1 cellular context compared by ENCODE assay signal in the genomic region with DNA sequence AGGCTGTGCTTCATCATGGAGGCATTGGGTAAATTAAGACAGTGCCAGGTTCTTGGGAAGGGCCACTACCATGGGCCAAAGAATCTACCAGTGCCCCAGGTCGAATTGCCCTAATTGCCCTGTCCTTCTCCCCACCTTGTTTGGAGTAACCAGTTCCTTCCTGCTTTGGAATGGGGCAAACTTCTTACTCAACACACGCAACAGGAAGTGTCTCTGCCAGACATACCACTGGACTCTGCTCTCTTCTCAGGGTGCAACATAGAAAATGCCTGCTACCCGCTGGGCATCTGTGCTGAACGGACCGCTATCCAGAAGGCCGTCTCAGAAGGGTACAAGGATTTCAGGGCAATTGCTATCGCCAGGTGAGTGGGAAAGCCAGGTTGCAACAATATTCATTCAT.
TF ChIP-seq lines count a peak whose summit lies in the region.

No MANE protein-coding gene starts in this region.

TF ChIP-seq in HCT116, 20 proteins besides CTCF, POLR2A, EP300 and RAD21 (continued from another document):
- TF ChIP-seq, protein P1, sequence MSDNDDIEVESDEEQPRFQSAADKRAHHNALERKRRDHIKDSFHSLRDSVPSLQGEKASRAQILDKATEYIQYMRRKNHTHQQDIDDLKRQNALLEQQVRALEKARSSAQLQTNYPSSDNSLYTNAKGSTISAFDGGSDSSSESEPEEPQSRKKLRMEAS (IDR thresholded peaks at IDR 0.05), result no peak
- TF ChIP-seq SIN3A (IDR thresholded peaks at IDR 0.05; ENCODE audit: low read depth), result no peak
- TF ChIP-seq YY1 (IDR thresholded peaks at IDR 0.05; ENCODE audit: extremely low read depth, insufficient replicate concordance, low read depth, low read length), result no peak
- TF ChIP-seq, protein P2, sequence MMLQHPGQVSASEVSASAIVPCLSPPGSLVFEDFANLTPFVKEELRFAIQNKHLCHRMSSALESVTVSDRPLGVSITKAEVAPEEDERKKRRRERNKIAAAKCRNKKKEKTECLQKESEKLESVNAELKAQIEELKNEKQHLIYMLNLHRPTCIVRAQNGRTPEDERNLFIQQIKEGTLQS (IDR thresholded peaks at IDR 0.05), result no peak
- TF ChIP-seq EZH2phosphoT487 (IDR thresholded peaks at IDR 0.05; ENCODE audit: borderline replicate concordance), result no peak
- TF ChIP-seq CBX3 (IDR thresholded peaks at IDR 0.05; ENCODE audit: low read depth), result no peak
- no peak for TF ChIP-seq ZNF274 (IDR thresholded peaks at IDR 0.05; ENCODE audit: low read depth, low read length)
- TF ChIP-seq, protein P3, sequence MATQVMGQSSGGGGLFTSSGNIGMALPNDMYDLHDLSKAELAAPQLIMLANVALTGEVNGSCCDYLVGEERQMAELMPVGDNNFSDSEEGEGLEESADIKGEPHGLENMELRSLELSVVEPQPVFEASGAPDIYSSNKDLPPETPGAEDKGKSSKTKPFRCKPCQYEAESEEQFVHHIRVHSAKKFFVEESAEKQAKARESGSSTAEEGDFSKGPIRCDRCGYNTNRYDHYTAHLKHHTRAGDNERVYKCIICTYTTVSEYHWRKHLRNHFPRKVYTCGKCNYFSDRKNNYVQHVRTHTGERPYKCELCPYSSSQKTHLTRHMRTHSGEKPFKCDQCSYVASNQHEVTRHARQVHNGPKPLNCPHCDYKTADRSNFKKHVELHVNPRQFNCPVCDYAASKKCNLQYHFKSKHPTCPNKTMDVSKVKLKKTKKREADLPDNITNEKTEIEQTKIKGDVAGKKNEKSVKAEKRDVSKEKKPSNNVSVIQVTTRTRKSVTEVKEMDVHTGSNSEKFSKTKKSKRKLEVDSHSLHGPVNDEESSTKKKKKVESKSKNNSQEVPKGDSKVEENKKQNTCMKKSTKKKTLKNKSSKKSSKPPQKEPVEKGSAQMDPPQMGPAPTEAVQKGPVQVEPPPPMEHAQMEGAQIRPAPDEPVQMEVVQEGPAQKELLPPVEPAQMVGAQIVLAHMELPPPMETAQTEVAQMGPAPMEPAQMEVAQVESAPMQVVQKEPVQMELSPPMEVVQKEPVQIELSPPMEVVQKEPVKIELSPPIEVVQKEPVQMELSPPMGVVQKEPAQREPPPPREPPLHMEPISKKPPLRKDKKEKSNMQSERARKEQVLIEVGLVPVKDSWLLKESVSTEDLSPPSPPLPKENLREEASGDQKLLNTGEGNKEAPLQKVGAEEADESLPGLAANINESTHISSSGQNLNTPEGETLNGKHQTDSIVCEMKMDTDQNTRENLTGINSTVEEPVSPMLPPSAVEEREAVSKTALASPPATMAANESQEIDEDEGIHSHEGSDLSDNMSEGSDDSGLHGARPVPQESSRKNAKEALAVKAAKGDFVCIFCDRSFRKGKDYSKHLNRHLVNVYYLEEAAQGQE (IDR thresholded peaks at IDR 0.05; ENCODE audit: low read depth), result no peak
